21 cellular contexts compared by ENCODE assay signal in genomic region chr11:120523196-120523595, GRCh38. TPM values are rescaled to one million over a fixed set of nuclear protein-coding genes. Genes with fewer than 3 reads are reported as not detected.
DNase-seq lines count a peak whose midpoint lies in the region; ATAC-seq and TF ChIP-seq lines count a peak whose summit lies in the region.
"Had no signal": no experiment of that assay in that cellular context is flagged by ENCODE, and none has a peak within 500 bp of the region (broad histone marks: within the 10 kb centered on the region; RNA-seq: fewer than 3 reads in every experiment).

No MANE protein-coding gene starts in this region.

- H3K9me3 ChIP-seq in lower lobe of right lung (no peaks in the 10 kb centered on the region), colonic mucosa (no peaks in the 10 kb centered on the region)
- H3K9me3 ChIP-seq: Caco-2, HAP-1, heart left ventricle, MG63 had no signal

- no peak overlapping the region for H3K9ac ChIP-seq in colonic mucosa (ENCODE audit: low read depth in 2 of 2, low read length in 2 of 2)

- TF ChIP-seq CTCF in CD14-positive monocyte (IDR thresholded peaks at IDR 0.05) (no peak), lower lobe of right lung (IDR thresholded peaks at IDR 0.05) (no peak), colonic mucosa (IDR thresholded peaks at IDR 0.05) (no peak)

- no peaks in the 10 kb centered on the region for H3K4me1 Mint-ChIP-seq in CD14-positive monocyte

- H3K4me1 ChIP-seq in lower lobe of right lung (peaks cover 8% of the 10 kb centered on the region), colonic mucosa (no peaks in the 10 kb centered on the region)
- H3K4me1 ChIP-seq: HAP-1 had no signal

- ATAC-seq in lower lobe of right lung (no peak), GM21529 (IDR thresholded peaks at IDR 0.05; ENCODE audit: unreplicated experiment) (no peak)
- ATAC-seq: heart left ventricle, right cardiac atrium had no signal

- H3K36me3 Mint-ChIP-seq in CD14-positive monocyte, result no peaks in the 10 kb centered on the region
- H3K36me3 Mint-ChIP-seq: activated naive CD8-positive, alpha-beta T cell had no signal

- no peaks in the 10 kb centered on the region for H3K36me3 ChIP-seq in H7 (replicated peaks; ENCODE audit: control insufficient read depth, insufficient read depth, low read length)
- H3K36me3 ChIP-seq in lower lobe of right lung, result no peaks in the 10 kb centered on the region
- no peaks in the 10 kb centered on the region for H3K36me3 ChIP-seq in colonic mucosa
- H3K36me3 ChIP-seq: HAP-1, heart left ventricle, MG63 had no signal

- H3K9me3 Mint-ChIP-seq in CD14-positive monocyte, result no peaks in the 10 kb centered on the region
- H3K9me3 Mint-ChIP-seq: activated T-cell treated with anti-CD3 and anti-CD28 coated beads, Interleukin-2, amount 50 U/mL, for 24 hours had no signal

- intact Hi-C loops in CD14-positive monocyte (cut with micrococcal nuclease) (no loop called here), lower lobe of right lung (cut with DNase I) (no loop called here), colonic mucosa (cut with DNase I) (no loop called here)

- H3K27ac ChIP-seq in lower lobe of right lung (no peak overlapping the region), colonic mucosa (no peak overlapping the region)
- H3K27ac ChIP-seq: heart left ventricle had no signal

- H3K4me3 ChIP-seq in H7 (ENCODE audit: insufficient read depth, low read depth, low read length) (no peak overlapping the region), lower lobe of right lung (no peak overlapping the region), colonic mucosa (no peak overlapping the region)
- H3K4me3 ChIP-seq: HAP-1, heart left ventricle, MG63 had no signal

- H3K27ac Mint-ChIP-seq in CD14-positive monocyte, result no peak overlapping the region
- H3K27ac Mint-ChIP-seq: activated naive CD8-positive, alpha-beta T cell; activated T-cell treated with anti-CD3 and anti-CD28 coated beads, Interleukin-2, amount 50 U/mL, for 24 hours had no signal

- H3K27me3 ChIP-seq in H7 (ENCODE audit: control insufficient read depth, insufficient read depth, low read length), result no peaks in the 10 kb centered on the region; the same call in none of the 2 replicates
- peaks cover 9% of the 10 kb centered on the region for H3K27me3 ChIP-seq in lower lobe of right lung (ENCODE audit: low read depth)
- peaks cover 46% of the 10 kb centered on the region for H3K27me3 ChIP-seq in colonic mucosa
- H3K27me3 ChIP-seq: MG63 had no signal

- H3K27me3 Mint-ChIP-seq in CD14-positive monocyte (ENCODE audit: low read depth in 3 of 3), result peaks cover 13 to 30% (median 17%) of the 10 kb centered on the region in 3 donors

- DNase-seq in CD14-positive monocyte (ENCODE audit: low spot score) (peak; percentile 10), H7 (peak; percentile 78), NCI-H748 treated with DMSO at 0.1 percent for 48 hours (lab: John Stamatoyannopoulos, UW) (peak; percentile 31), lower lobe of right lung (peak; percentile 35), MV-4-11 (lab: John Stamatoyannopoulos, UW) (no peak), T-helper 1 cell (no peak), colonic mucosa (no peak)
- DNase-seq: activated CD4-positive, alpha-beta T cell treated with anti-CD3 and anti-CD28 coated beads, Interleukin-2, amount 50 U/mL, for 48 hours; activated T-cell treated with anti-CD3 and anti-CD28 coated beads, Interleukin-2, amount 50 U/mL, for 24 hours; Caco-2; heart left ventricle; MG63; stimulated activated CD4-positive, alpha-beta T cell treated with anti-CD3 and anti-CD28 coated beads, Interleukin-1b, Interleukin-23, amount 100 ng/mL, for 48 hours; SW 1271 had no signal

- no peak overlapping the region for H3K4me3 Mint-ChIP-seq in CD14-positive monocyte
- H3K4me3 Mint-ChIP-seq: activated naive CD8-positive, alpha-beta T cell; activated T-cell treated with anti-CD3 and anti-CD28 coated beads, Interleukin-2, amount 50 U/mL, for 24 hours had no signal

RNA-seq across cellular contexts. Expression of gene GRIK4, which starts 11.6 kb away (rescaled TPM):
- polyA plus RNA-seq in CD14-positive monocyte, result not detected
- 1.0 TPM in 2 replicates for total RNA-seq in H7 (2014; rRNA removed; shearing (Covaris generic))
- total RNA-seq in lower lobe of right lung (2.2 TPM), colonic mucosa (under 1 TPM; 0.10 to 0.21 TPM)
- total RNA-seq: bronchial epithelial cell, NCI-H460 had no signal
- polyA plus RNA-seq: keratinocyte had no signal

Comparison
In these comparisons a context has a peak if more than half of its experiments do, and no peak if none do; other contexts are left out.
1. DNase-seq: peak in CD14-positive monocyte (single experiment), H7 (single experiment), NCI-H748 treated with DMSO at 0.1 percent for 48 hours (single experiment) and lower lobe of right lung (single experiment); none in MV-4-11 (single experiment), T-helper 1 cell (0 of 5) and colonic mucosa (single experiment).